8 cellular contexts compared by ENCODE assay signal in genomic region chr15:59247364-59247763, GRCh38. TPM values are rescaled to one million over a fixed set of nuclear protein-coding genes. Genes with fewer than 3 reads are reported as not detected.
DNase-seq lines count a peak whose midpoint lies in the region; ATAC-seq, FAIRE-seq and TF ChIP-seq lines count a peak whose summit lies in the region.

No MANE protein-coding gene starts in this region.

- H3K4me3 Mint-ChIP-seq in naive B cell: peak overlapping the region in 2 of 8 donors; percentile 2 to 34

- peak; percentile 79 to 81 for TF ChIP-seq RAD21 in A549 (conservative IDR thresholded peaks at IDR 0.05 in 1 of 2, IDR thresholded peaks at IDR 0.05 in 1 of 2)

- H3K27me3 ChIP-seq in stomach: no peaks in the 10 kb centered on the region

- H3K9me3 ChIP-seq in A549 (no peaks in the 10 kb centered on the region), stomach (no peaks in the 10 kb centered on the region)

- ATAC-seq in A549: peak; percentile 75 to 88; a peak in 5 of 6 replicates
- peak; percentile 76 to 80 for ATAC-seq in naive B cell (ENCODE audit: low read depth in 2 of 2)
- no peak for ATAC-seq in GM18517 (IDR thresholded peaks at IDR 0.05; ENCODE audit: unreplicated experiment)

- TF ChIP-seq EP300 in A549 (IDR thresholded peaks at IDR 0.05) (no peak), stomach (IDR thresholded peaks at IDR 0.05) (no peak)

- no peaks in the 10 kb centered on the region for H3K9me3 Mint-ChIP-seq in naive B cell

- intact Hi-C loops in stomach (cut with DNase I; ENCODE audit: low total_unique reads): loop anchor here (10.0 kb wide), 1 partner anchor 247 kb away; no protein-coding TSS in a partner anchor

- no peaks in the 10 kb centered on the region for H3K27me3 Mint-ChIP-seq in naive B cell

- 0% methylated on average over 2 of the region's 2 CpGs for WGBS in A549 (ENCODE audit: missing lambda C conversion rate)
- 2 to 18% (median 10%) methylated on average over 2 of the region's 2 CpGs for WGBS in stomach, 5 donors

- peaks cover 16 to 55% (median 31%) of the 10 kb centered on the region in 3 donors for H3K4me1 Mint-ChIP-seq in naive B cell

- H3K4me2 ChIP-seq in A549: no peak overlapping the region

- H3K27ac ChIP-seq in A549 (peak overlapping the region; percentile 53 to 87), stomach (no peak overlapping the region)

- DNase-seq in A549 (ENCODE audit: low read depth in 1 of 2, low spot score in 1 of 2) (peak; percentile 73 to 86), GM12891 (ENCODE audit: insufficient read length, low spot score) (no peak), NCI-H526 (lab: John Stamatoyannopoulos, UW) (peak; percentile 67 to 80), epithelial cell of esophagus (ENCODE audit: low read depth) (peak; percentile 63), naive B cell (peak; percentile 61), stomach (peak; percentile 61)
- DNase-seq in activated CD8-positive, alpha-beta memory T cell treated with anti-CD3 and anti-CD28 coated beads for 1 hour (ENCODE audit: extremely low read depth in 1 of 2, low read depth in 1 of 2): peak; percentile 13 to 32

- no peak for TF ChIP-seq POLR2A in A549 (IDR thresholded peaks at IDR 0.05; ENCODE audit: low read length)
- TF ChIP-seq POLR2A in GM12891 (IDR thresholded peaks at IDR 0.05; ENCODE audit: low read depth, low read length): no peak
- TF ChIP-seq POLR2A in stomach (IDR thresholded peaks at IDR 0.05): no peak

- CTCF ChIA-PET in A549 (lab: Yijun Ruan, JAX): interaction anchor here (0.6 to 4.8 kb wide), 62 partner anchors 9 to 290 kb away, joined by 3 to 37 read pairs (median 4); partner anchors contain the start of genes LDHAL6B and MYO1E

- peak overlapping the region in 1 of 6 donors; percentile 68 for H3K27ac Mint-ChIP-seq in naive B cell

- H3K36me3 Mint-ChIP-seq in naive B cell: peaks cover 0 to 5% of the 10 kb centered on the region in 2 donors

- FAIRE-seq in A549 (lab: Jason Lieb, UNC) (peak; percentile 97), GM12891 (lab: Jason Lieb, UNC) (peak; percentile 84)

- H3K36me3 ChIP-seq in stomach: peaks cover 0 to 11% (median 3%) of the 10 kb centered on the region in 4 donors

- TF ChIP-seq CTCF in A549 (IDR thresholded peaks at IDR 0.05) (peak; percentile 79), epithelial cell of esophagus (IDR thresholded peaks at IDR 0.05; ENCODE audit: insufficient read depth, low read depth, low read length, missing control alignments) (peak; percentile 72), stomach (IDR thresholded peaks at IDR 0.05) (peak in 5 of 7 experiments; percentile 13 to 55 (median 45))

- no peak overlapping the region for H3K4me3 ChIP-seq in A549
- no peak overlapping the region for H3K4me3 ChIP-seq in epithelial cell of esophagus (ENCODE audit: low read length)
- H3K4me3 ChIP-seq in stomach: no peak overlapping the region

- peaks cover 93% of the 10 kb centered on the region for H3K4me1 ChIP-seq in A549
- peaks cover 0 to 5% (median 0%) of the 10 kb centered on the region in 4 donors for H3K4me1 ChIP-seq in stomach

- POLR2A ChIA-PET in A549 (lab: Yijun Ruan, JAX): interaction anchor here (1.1 kb wide), 1 partner anchor 125 kb away, joined by 3 read pairs; the partner anchor contains the start of gene MYO1E

TF ChIP-seq in A549, 52 proteins besides CTCF, POLR2A, EP300 and RAD21:
- peak in 1 of 2 experiments; percentile 35; a peak in 1 of 5 replicates for TF ChIP-seq JUN (IDR thresholded peaks at IDR 0.05)
- no peak for TF ChIP-seq FOXS1 (CRISPR knock-in tag; IDR thresholded peaks at IDR 0.05)
- TF ChIP-seq SMC3 (IDR thresholded peaks at IDR 0.05): peak; percentile 91
TF ChIP-seq in A549: peak in this region for 2.

TF ChIP-seq in GM12891, 5 proteins besides CTCF, POLR2A, EP300 and RAD21:
- TF ChIP-seq PAX5 (IDR thresholded peaks at IDR 0.05; ENCODE audit: insufficient read depth, low read length, severe bottlenecking): no peak
- TF ChIP-seq SPI1 (IDR thresholded peaks at IDR 0.05; ENCODE audit: low read depth, low read length): no peak
- TF ChIP-seq POLR2AphosphoS5 (IDR thresholded peaks at IDR 0.05; ENCODE audit: low read depth, low read length): no peak
- no peak for TF ChIP-seq TAF1 (IDR thresholded peaks at IDR 0.05; ENCODE audit: low read depth, low read length)
- no peak for TF ChIP-seq POU2F2 (IDR thresholded peaks at IDR 0.05; ENCODE audit: low read depth, low read length)
TF ChIP-seq in GM12891: peak in this region for 0.

RNA-seq across cellular contexts. Expression of gene LDHAL6B, which starts 40.7 kb away (rescaled TPM):
- polyA plus RNA-seq in A549 (2011; rRNA removed) (not detected in 2 replicates), A549 (2017; fragmentation: RNase III; extraction: RNeasy Plus Mini Kit Qiagen cat#74134 plus additional on column Dnase treatment) (not detected in 3 replicates), naive B cell (ENCODE audit: low read depth in 6 of 6) (under 1 TPM in 5 of 6 donors, not detected in 1; 0.14 to 0.54 (median 0.33) TPM), stomach (not detected)
- not detected in 2 replicates for polyA plus RNA-seq in A549 (2012; cell fraction: cytosol; rRNA removed)
- polyA plus RNA-seq in A549 (2012; cell fraction: nucleus; rRNA removed): 0.05 TPM in 1 of 2 replicates, not detected in the other
- polyA minus RNA-seq in A549 (2011; rRNA and poly(A)+ RNA removed): not detected in 2 replicates
- polyA plus RNA-seq in GM12891 (2012; ENCODE audit: low read depth, missing spikeins): 0.30 TPM
- not detected for total RNA-seq in stomach

Comparison
In these comparisons a context has a peak if more than half of its experiments do, and no peak if none do; other contexts are left out.
1. H3K27ac ChIP-seq: peak in A549 (2 of 2); none in stomach (0 of 5).
2. Peak in every context shown above with its lines, with median percentiles within 50 percentile points of each other: CTCF ChIP-seq.